1 cellular context compared by ENCODE assay signal in the genomic region with DNA sequence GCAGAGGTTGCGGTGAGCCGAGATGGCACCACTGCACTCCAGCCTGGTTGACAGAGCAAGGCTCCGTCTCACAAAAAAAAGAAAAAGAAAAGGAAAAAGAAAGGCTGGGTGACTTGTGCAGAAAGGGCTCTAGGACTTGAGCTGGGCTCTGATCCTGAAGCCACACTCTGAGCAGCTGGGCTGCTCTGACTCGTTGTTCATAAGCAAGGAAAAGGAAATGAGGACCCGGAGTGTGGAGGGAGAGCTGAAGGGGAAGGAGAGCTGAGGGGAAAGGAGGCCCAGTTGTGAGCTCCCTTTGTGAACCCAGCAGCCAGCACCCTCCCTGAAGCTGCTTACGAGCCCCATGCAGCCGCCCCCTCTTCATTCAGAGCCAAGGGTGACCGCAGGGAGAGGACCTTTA.
TF ChIP-seq lines count a peak whose summit lies in the region.

No MANE protein-coding gene starts in this region.

TF ChIP-seq in HepG2, 621 proteins besides CTCF, POLR2A, EP300 and RAD21:
- TF ChIP-seq AGO2 (optimal IDR thresholded peaks at IDR 0.05; ENCODE audit: low read depth, low read length), result peak; percentile 16
- no peak for TF ChIP-seq ZNF496 (CRISPR knock-in tag; IDR thresholded peaks at IDR 0.05; ENCODE audit: insufficient replicate concordance)
